Comparison of ENCODE assay signal across 19 cellular contexts in the genomic region with DNA sequence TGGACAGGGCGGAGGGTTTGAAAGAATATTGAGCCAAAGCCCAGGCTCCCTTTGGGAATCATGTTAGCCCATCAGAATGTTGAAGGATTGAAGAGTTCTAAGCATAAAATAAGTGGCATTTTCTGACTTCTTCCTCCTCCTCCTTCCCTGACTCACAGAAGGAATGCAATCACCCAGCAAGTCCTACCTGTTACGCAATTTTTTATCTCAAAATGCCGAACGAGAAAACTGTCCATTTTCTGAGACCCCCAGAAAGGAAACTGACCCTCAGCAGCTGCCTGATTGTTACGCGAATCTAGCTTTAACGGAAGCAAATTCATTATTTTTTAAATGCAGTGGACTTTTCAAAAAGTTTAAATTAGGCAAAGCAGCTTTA. TPM values are rescaled to one million over a fixed set of nuclear protein-coding genes. Genes with fewer than 3 reads are reported as not detected.
DNase-seq lines count a peak whose midpoint lies in the region; ATAC-seq, FAIRE-seq and TF ChIP-seq lines count a peak whose summit lies in the region.
"Had no signal": no experiment of that assay in that cellular context is flagged by ENCODE, and none has a peak within 500 bp of the region (broad histone marks: within the 10 kb centered on the region; RNA-seq: fewer than 3 reads in every experiment).

No MANE protein-coding gene starts in this region.

- DNase-seq in AG10803 (ENCODE audit: low read depth) = peak; percentile 8
- DNase-seq in NCI-H226 = peak; percentile 24
- peak; percentile 52 for DNase-seq in bronchial epithelial cell (ENCODE audit: low read depth)
- no peak for DNase-seq in coronary artery (ENCODE audit: low spot score)
- DNase-seq in NCI-H2029 treated with DMSO at 0.1 percent for 48 hours (lab: John Stamatoyannopoulos, UW) = no peak
- DNase-seq: activated CD4-positive, alpha-beta T cell treated with anti-CD3 and anti-CD28 coated beads for 36 hours; amniotic stem cell; EL; foreskin fibroblast; NCI-H1092 treated with DMSO at 0.1 percent for 48 hours; NCI-H526 treated with DMSO at 0.1 percent for 48 hours; stimulated activated naive CD4-positive, alpha-beta T cell treated with Interleukin-2 at 50 U/mL for 16 hours; T1000 had no signal

- peaks cover 0 to 6% of the 10 kb centered on the region in 2 donors for H3K4me1 ChIP-seq in muscle layer of duodenum (ENCODE audit: control insufficient read depth in 1 of 2, insufficient read depth in 2 of 2, low read length in 2 of 2)

- H3K9me3 ChIP-seq in muscle layer of duodenum (ENCODE audit: control insufficient read depth in 1 of 2, low read length in 2 of 2) = no peaks in the 10 kb centered on the region

- ATAC-seq in GM19395 (IDR thresholded peaks at IDR 0.05; ENCODE audit: unreplicated experiment) (no peak), GM19324 (IDR thresholded peaks at IDR 0.05; ENCODE audit: low FRiP score, unreplicated experiment) (no peak)
- ATAC-seq: activated CD4-positive, alpha-beta T cell treated with anti-CD3 and anti-CD28 coated beads for 36 hours; right cardiac atrium; SK-N-SH treated with all-trans-retinoic acid at 6 μM for 48 hours had no signal

- TF ChIP-seq CTCF in AG10803 (conservative IDR thresholded peaks at IDR 0.05; ENCODE audit: low read length) (no peak), bronchial epithelial cell (IDR thresholded peaks at IDR 0.05; ENCODE audit: insufficient read depth, low read length, severe bottlenecking) (no peak), coronary artery (IDR thresholded peaks at IDR 0.05) (no peak)

- FAIRE-seq in bronchial epithelial cell (lab: Jason Lieb, UNC) = no peak

- H3K4me3 ChIP-seq in AG10803 (ENCODE audit: low read length) (no peak overlapping the region), bronchial epithelial cell (ENCODE audit: low read depth, low read length) (no peak overlapping the region), muscle layer of duodenum (ENCODE audit: low read depth in 1 of 2, low read length in 2 of 2) (no peak overlapping the region), coronary artery (no peak overlapping the region)

- H3K27me3 ChIP-seq in bronchial epithelial cell (ENCODE audit: control insufficient read depth, insufficient read depth, low read length) (no peaks in the 10 kb centered on the region), muscle layer of duodenum (ENCODE audit: low read depth, low read length) (no peaks in the 10 kb centered on the region)

- H3K36me3 ChIP-seq in bronchial epithelial cell (ENCODE audit: control insufficient read depth, insufficient read depth, low read length) = peaks cover 40% of the 10 kb centered on the region
- peaks cover 32 to 52% of the 10 kb centered on the region in 2 donors for H3K36me3 ChIP-seq in muscle layer of duodenum (ENCODE audit: control insufficient read depth in 1 of 2, insufficient read depth in 2 of 2, low read length in 2 of 2)

- H3K27ac ChIP-seq in muscle layer of duodenum (ENCODE audit: low read length) (peak overlapping the region; percentile 27), coronary artery (no peak overlapping the region)
- H3K27ac ChIP-seq: KMS-11 had no signal

RNA-seq across cellular contexts. Expression of a gene that starts 4.7 kb away (rescaled TPM):
- 120 and 121 TPM in 2 replicates for total RNA-seq in bronchial epithelial cell

RNA-seq across cellular contexts. Expression of a gene that starts 25.1 kb away (rescaled TPM):
- 172 and 184 TPM in 2 replicates for total RNA-seq in bronchial epithelial cell

RNA-seq across cellular contexts. Expression of a gene that starts 28.9 kb away (rescaled TPM):
- total RNA-seq in bronchial epithelial cell = not detected in 2 replicates
- total RNA-seq: right cardiac atrium had no signal

RNA-seq across cellular contexts. Expression of a gene that starts 59.1 kb away (rescaled TPM):
- 0.53 and 2.0 TPM in 2 replicates for total RNA-seq in bronchial epithelial cell

Comparison
In these comparisons a context has a peak if more than half of its experiments do, and no peak if none do; other contexts are left out.
1. DNase-seq: peak in AG10803 (single experiment), NCI-H226 (single experiment) and bronchial epithelial cell (single experiment); none in coronary artery (single experiment) and NCI-H2029 treated with DMSO at 0.1 percent for 48 hours (single experiment).